22 cellular contexts compared by ENCODE assay signal in the genomic region with DNA sequence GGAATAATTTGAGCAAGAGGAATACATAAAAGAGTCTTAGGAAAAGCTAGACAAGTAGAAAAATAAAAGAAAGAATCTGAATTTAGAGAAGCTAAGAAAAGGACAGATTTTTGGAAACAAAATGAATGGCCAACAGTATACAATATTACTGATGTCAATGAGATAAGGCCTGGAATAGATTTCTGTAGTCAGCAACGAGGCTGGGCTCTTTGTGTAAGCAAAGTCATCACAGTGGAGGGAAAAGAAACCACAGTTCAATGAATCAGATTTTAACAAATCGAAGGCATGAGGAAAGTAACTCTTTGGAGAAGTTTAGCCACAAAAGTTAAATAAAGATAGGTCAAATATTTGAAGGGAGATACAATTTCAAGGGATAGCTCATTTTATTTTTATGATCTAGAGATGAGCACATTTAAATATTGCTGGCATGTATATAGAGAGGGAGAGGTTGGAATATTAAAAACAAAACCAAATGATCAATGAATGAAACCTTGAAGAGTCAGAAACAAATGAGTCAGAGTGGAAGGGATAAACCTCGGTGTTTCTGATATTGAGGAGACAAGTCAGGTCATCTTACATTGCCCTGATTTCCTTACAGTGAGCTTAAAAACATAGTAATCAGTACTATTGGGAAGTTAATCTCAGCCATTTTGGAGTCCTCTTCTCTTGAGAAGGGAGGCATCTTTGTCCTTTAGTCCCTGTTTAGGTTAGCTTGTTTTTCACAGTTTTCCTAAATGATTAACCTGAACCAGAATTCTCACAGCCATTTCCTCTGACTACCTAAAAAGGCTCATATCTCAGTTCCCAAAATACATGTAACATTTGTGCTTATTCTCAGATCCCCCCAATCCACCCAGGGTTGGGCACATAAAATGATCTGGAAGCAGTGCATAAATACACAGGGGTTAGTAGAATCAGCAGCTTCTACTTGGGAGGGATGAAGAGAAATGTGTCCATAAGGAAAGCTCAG.
DNase-seq lines count a peak whose midpoint lies in the region; ATAC-seq, FAIRE-seq and TF ChIP-seq lines count a peak whose summit lies in the region.
"Had no signal": no experiment of that assay in that cellular context is flagged by ENCODE, and none has a peak within 500 bp of the region (broad histone marks: within the 10 kb centered on the region; RNA-seq: fewer than 3 reads in every experiment).

No MANE protein-coding gene starts in this region.

- TF ChIP-seq CTCF in D721Med (IDR thresholded peaks at IDR 0.05; ENCODE audit: insufficient read depth, missing control alignments): no peak

- ATAC-seq in GM18870 (IDR thresholded peaks at IDR 0.05; ENCODE audit: unreplicated experiment) (peak; percentile 89), GM21529 (IDR thresholded peaks at IDR 0.05; ENCODE audit: unreplicated experiment) (peak; percentile 56), HG03342 (IDR thresholded peaks at IDR 0.05; ENCODE audit: unreplicated experiment) (peak; percentile 50), GM19351 (IDR thresholded peaks at IDR 0.05; ENCODE audit: unreplicated experiment) (no peak)
- ATAC-seq: CD8-positive, alpha-beta T cell; natural killer cell; WTC11 had no signal

- peak; percentile 11 for FAIRE-seq in D721Med (lab: Jason Lieb, UNC)
- FAIRE-seq: endometrium, keratinocyte had no signal

- no peak for DNase-seq in D721Med (ENCODE audit: insufficient read length, low spot score)
- DNase-seq in OCI-M1 (lab: John Stamatoyannopoulos, UW): no peak
- no peak for DNase-seq in UCSD-AML1 (lab: John Stamatoyannopoulos, UW; ENCODE audit: unreplicated experiment)
- no peak for DNase-seq in RPMI8226
- DNase-seq: activated gamma-delta T cell treated with Interleukin-2 at 50 U/mL for 16 hours; CD8-positive, alpha-beta T cell; mammary epithelial cell; natural killer cell; NCI-H1694; NCI-H345; posterior cingulate gyrus; Right ventricle myocardium superior; stimulated activated CD4-positive, alpha-beta T cell treated with anti-CD3 and anti-CD28 coated beads, Interleukin-4, amount 100 ng/mL, for 1 hour; stimulated activated CD8-positive, alpha-beta memory T cell treated with anti-CD3 and anti-CD28 coated beads, Interleukin-4, amount 100 ng/mL, for 48 hours; testis had no signal
